29 cellular contexts compared by ENCODE assay signal in the genomic region with DNA sequence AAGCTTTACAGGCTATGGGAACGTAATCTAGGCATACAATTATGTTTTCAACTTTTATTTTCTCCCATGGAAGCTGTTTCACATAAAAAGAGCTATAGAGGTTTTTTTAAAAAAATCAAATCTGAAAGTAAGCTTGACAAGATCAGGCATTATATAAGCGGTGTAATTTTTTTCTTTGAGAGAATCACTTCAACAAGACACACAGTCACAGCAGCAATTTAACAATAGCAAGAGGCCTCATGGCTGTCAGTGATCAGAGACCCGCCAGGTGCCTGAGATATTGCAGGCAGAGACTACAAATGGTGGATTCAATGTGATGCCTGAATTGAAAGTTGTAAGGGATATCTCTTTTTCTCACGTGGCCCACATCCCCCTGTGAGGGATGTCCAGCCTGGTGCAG.
"Had no signal": no experiment of that assay in that cellular context is flagged by ENCODE, and none has a peak within 500 bp of the region (broad histone marks: within the 10 kb centered on the region; RNA-seq: fewer than 3 reads in every experiment).

No MANE protein-coding gene starts in this region.

- DNase-seq: activated CD4-positive, alpha-beta memory T cell treated with anti-CD3 and anti-CD28 coated beads, Interleukin-2, amount 10 ng/mL, durations not matched to agents 7 days and 5 days; activated CD4-positive, alpha-beta T cell treated with anti-CD3 and anti-CD28 coated beads for 1 hour; activated CD4-positive, alpha-beta T cell treated with anti-CD3 and anti-CD28 coated beads for 36 hours; activated CD4-positive, alpha-beta T cell treated with anti-CD3 and anti-CD28 coated beads for 48 hours; activated CD4-positive, alpha-beta T cell treated with anti-CD3 and anti-CD28 coated beads, Interleukin-2, amount 10 ng/mL, durations not matched to agents 7 days and 5 days; activated CD4-positive, alpha-beta T cell treated with anti-CD3 and anti-CD28 coated beads, Interleukin-2, amount 50 U/mL, for 48 hours; activated CD4-positive, CD25-positive, alpha-beta regulatory T cell; activated CD8-positive, alpha-beta memory T cell treated with anti-CD3 and anti-CD28 coated beads for 24 hours; activated CD8-positive, alpha-beta memory T cell treated with anti-CD3 and anti-CD28 coated beads, Interleukin-2, amount 10 ng/mL, durations not matched to agents 7 days and 5 days; activated CD8-positive, alpha-beta memory T cell treated with anti-CD3 and anti-CD28 coated beads, Interleukin-2, amount 50 U/mL, for 48 hours; activated CD8-positive, alpha-beta T cell treated with anti-CD3 and anti-CD28 coated beads, Interleukin-2, amount 10 ng/mL, durations not matched to agents 7 days and 5 days; activated effector memory CD4-positive, alpha-beta T cell treated with Interleukin-2 at 50 U/mL for 16 hours; activated gamma-delta T cell; activated naive CD4-positive, alpha-beta T cell treated with anti-CD3 and anti-CD28 coated beads, Interleukin-2, amount 10 ng/mL, durations not matched to agents 7 days and 5 days; activated naive CD4-positive, alpha-beta T cell treated with Interleukin-2 at 50 U/mL for 16 hours; activated naive CD8-positive, alpha-beta T cell treated with anti-CD3 and anti-CD28 coated beads, Interleukin-2, amount 10 ng/mL, durations not matched to agents 7 days and 5 days; activated naive CD8-positive, alpha-beta T cell treated with anti-CD3 and anti-CD28 coated beads, Interleukin-2, amount 50 U/mL, for 24 hours; activated T-cell treated with anti-CD3 and anti-CD28 coated beads, Interleukin-2, amount 50 U/mL, for 24 hours; activated T-cell treated with anti-CD3 and anti-CD28 coated beads, Interleukin-2, amount 50 U/mL, for 48 hours; amygdala; anterior cingulate cortex; cerebellar nuclear complex; T-helper 2 cell; T-helper 9 cell; WERI-Rb-1 had no signal

- H3K9me3 ChIP-seq: ascending aorta had no signal

- ATAC-seq: activated CD4-positive, alpha-beta T cell treated with anti-CD3 and anti-CD28 coated beads for 36 hours; activated CD4-positive, CD25-positive, alpha-beta regulatory T cell treated with anti-CD3 and anti-CD28 coated beads, Interleukin-2, amount 50 U/mL, for 24 hours; activated CD8-positive, alpha-beta memory T cell treated with anti-CD3 and anti-CD28 coated beads, Interleukin-2, amount 10 ng/mL, durations not matched to agents 7 days and 5 days; activated CD8-positive, alpha-beta T cell treated with anti-CD3 and anti-CD28 coated beads, Interleukin-2, amount 10 ng/mL, durations not matched to agents 7 days and 5 days; activated naive CD8-positive, alpha-beta T cell treated with anti-CD3 and anti-CD28 coated beads, Interleukin-2, amount 50 U/mL, for 24 hours; WTC11 had no signal

- H3K27me3 ChIP-seq: ascending aorta, cardiac muscle cell had no signal

- H3K4me1 ChIP-seq: ascending aorta had no signal

- H3K27ac ChIP-seq: ascending aorta, cardiac muscle cell, WERI-Rb-1 had no signal

- H3K36me3 ChIP-seq: ascending aorta, cardiac muscle cell, WERI-Rb-1 had no signal

- H3K4me3 ChIP-seq: ascending aorta, cardiac muscle cell had no signal
